24 cellular contexts compared by ENCODE assay signal in the genomic region with DNA sequence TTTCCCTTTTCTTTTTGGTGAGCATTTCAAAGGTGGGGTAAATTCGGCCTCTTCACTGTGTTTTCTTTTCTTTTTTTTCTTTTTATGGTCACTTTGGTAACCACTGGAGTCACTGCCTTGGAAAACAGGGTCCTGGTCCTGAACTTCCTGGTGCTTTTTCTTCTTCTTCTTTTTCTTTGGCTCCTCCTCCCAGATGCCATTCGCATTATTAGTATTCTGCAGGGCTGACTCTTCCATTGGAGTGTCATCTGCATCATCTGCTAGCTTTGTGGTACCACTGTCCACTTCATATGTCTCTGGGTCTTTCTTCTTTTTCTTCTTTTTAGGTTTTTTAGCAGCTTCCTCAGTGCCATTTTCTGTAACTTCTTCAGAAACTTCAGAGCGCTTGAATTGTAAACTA.
"Had no signal": no experiment of that assay in that cellular context is flagged by ENCODE, and none has a peak within 500 bp of the region (broad histone marks: within the 10 kb centered on the region; RNA-seq: fewer than 3 reads in every experiment).

No MANE protein-coding gene starts in this region.

- H3K27ac ChIP-seq: hepatocyte, left lung, psoas muscle, right atrium auricular region, stomach, suprapubic skin, tibial nerve had no signal

- H3K9me3 ChIP-seq: left lung, psoas muscle, right atrium auricular region, stomach, suprapubic skin had no signal

- H3K27me3 ChIP-seq: hepatocyte, left lung, right atrium auricular region, stomach, suprapubic skin, tibial nerve had no signal

- H3K4me2 ChIP-seq: hepatocyte had no signal

- H3K36me3 ChIP-seq: right atrium auricular region had no signal

- H3K4me1 Mint-ChIP-seq: activated naive CD4-positive, alpha-beta T cell treated with anti-CD3 and anti-CD28 coated beads, Interleukin-2, amount 10 ng/mL, durations not matched to agents 7 days and 5 days; immature natural killer cell; mesothelial cell of epicardium; natural killer cell had no signal

- H3K4me3 Mint-ChIP-seq: activated CD4-positive, alpha-beta memory T cell treated with anti-CD3 and anti-CD28 coated beads for 36 hours; activated naive CD4-positive, alpha-beta T cell treated with anti-CD3 and anti-CD28 coated beads, Interleukin-2, amount 10 ng/mL, durations not matched to agents 7 days and 5 days; brain; immature natural killer cell; mesothelial cell of epicardium; natural killer cell had no signal

- DNase-seq: activated CD4-positive, alpha-beta memory T cell treated with anti-CD3 and anti-CD28 coated beads for 36 hours; activated CD4-positive, alpha-beta T cell treated with anti-CD3 and anti-CD28 coated beads for 4 hours; activated CD4-positive, CD25-positive, alpha-beta regulatory T cell; activated naive CD4-positive, alpha-beta T cell treated with anti-CD3 and anti-CD28 coated beads, Interleukin-2, amount 10 ng/mL, durations not matched to agents 7 days and 5 days; activated T-cell treated with anti-CD3 and anti-CD28 coated beads, Interleukin-2, amount 50 U/mL, for 48 hours; anterior cingulate cortex; dermis blood vessel endothelial cell; effector CD8-positive, alpha-beta T cell; erythroblast; glutamatergic neuron; immature natural killer cell; left lung; natural killer cell; psoas muscle; stimulated activated CD4-positive, alpha-beta T cell treated with anti-CD3 and anti-CD28 coated beads, Interleukin-4, amount 100 ng/mL, for 4 hours; stomach; T-helper 1 cell had no signal

- H3K4me3 ChIP-seq: hepatocyte, left lung, lung, psoas muscle, right atrium auricular region, stomach, suprapubic skin, tibial nerve had no signal

- ATAC-seq: left lung, natural killer cell, psoas muscle had no signal

- H2AFZ ChIP-seq: hepatocyte had no signal

- H3K4me1 ChIP-seq: left lung, right atrium auricular region, stomach, suprapubic skin, tibial nerve had no signal

- H3K9me3 Mint-ChIP-seq: activated CD4-positive, alpha-beta memory T cell treated with anti-CD3 and anti-CD28 coated beads for 36 hours; activated naive CD4-positive, alpha-beta T cell treated with anti-CD3 and anti-CD28 coated beads, Interleukin-2, amount 10 ng/mL, durations not matched to agents 7 days and 5 days; immature natural killer cell; natural killer cell had no signal

- H3K27me3 Mint-ChIP-seq: activated CD4-positive, alpha-beta memory T cell treated with anti-CD3 and anti-CD28 coated beads for 36 hours; activated naive CD4-positive, alpha-beta T cell treated with anti-CD3 and anti-CD28 coated beads, Interleukin-2, amount 10 ng/mL, durations not matched to agents 7 days and 5 days; brain had no signal

- H3K27ac Mint-ChIP-seq: activated CD4-positive, alpha-beta memory T cell treated with anti-CD3 and anti-CD28 coated beads for 36 hours; activated naive CD4-positive, alpha-beta T cell treated with anti-CD3 and anti-CD28 coated beads, Interleukin-2, amount 10 ng/mL, durations not matched to agents 7 days and 5 days; brain; mesothelial cell of epicardium; natural killer cell had no signal
